Comparison of ENCODE assay signal across 31 cellular contexts in the genomic region with DNA sequence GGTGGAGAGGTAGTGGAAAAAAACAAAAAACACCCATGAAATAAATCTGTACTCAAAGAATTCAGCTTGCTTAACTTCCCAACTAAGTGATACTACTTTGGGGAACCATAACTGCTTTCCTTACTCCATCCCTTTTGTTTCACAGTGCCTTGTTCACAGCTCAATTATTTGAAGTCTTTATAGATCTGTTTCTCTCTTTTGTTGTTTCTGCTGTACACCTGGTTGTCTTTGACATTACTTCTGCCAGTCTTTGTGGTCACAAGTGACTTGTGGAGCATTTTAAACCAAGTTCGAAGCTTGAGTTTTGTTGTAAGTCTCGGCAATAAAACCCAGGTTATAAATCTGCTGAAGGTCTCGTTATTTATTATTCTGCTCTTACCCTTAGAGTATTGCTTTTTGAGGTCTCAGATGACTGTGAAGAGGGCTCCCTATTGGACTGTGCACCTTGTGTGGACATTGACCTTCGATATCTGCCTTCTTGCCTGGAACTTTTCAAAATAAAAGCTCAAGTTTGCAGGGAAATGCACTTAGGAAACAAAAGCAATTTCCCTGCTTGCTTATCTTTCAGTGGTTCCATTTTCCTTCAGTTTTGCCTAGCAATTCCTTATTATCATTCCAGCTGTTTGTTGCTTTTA. TPM values are rescaled to one million over a fixed set of nuclear protein-coding genes. Genes with fewer than 3 reads are reported as not detected.
DNase-seq lines count a peak whose midpoint lies in the region; ATAC-seq, FAIRE-seq and TF ChIP-seq lines count a peak whose summit lies in the region.
"Had no signal": no experiment of that assay in that cellular context is flagged by ENCODE, and none has a peak within 500 bp of the region (broad histone marks: within the 10 kb centered on the region; RNA-seq: fewer than 3 reads in every experiment).

No MANE protein-coding gene starts in this region.

- POLR2A ChIA-PET in HEK293T (lab: Yijun Ruan, JAX) = no interaction called here

- H3K27ac Mint-ChIP-seq in stimulated activated effector memory CD8-positive, alpha-beta T cell treated with anti-CD3 and anti-CD28 coated beads, Interleukin-12 subunit alpha, Interleukin-12 subunit beta, amount 100 ng/mL, for 72 hours = no peak overlapping the region
- H3K27ac Mint-ChIP-seq: activated CD4-positive, alpha-beta memory T cell treated with anti-CD3 and anti-CD28 coated beads for 36 hours; activated T-helper 17 cell treated with anti-CD3 and anti-CD28 coated beads, Interleukin-2, amount 50 U/mL, for 72 hours had no signal

- no peak overlapping the region for H3K4me3 ChIP-seq in pancreas
- H3K4me3 ChIP-seq: BLaER1 treated with 17β-estradiol and CSF1 and Interleukin-3, amounts not matched to agents 10 nM and 100 nM; breast epithelium; right atrium auricular region had no signal

- H3K9me3 Mint-ChIP-seq in stimulated activated effector memory CD8-positive, alpha-beta T cell treated with anti-CD3 and anti-CD28 coated beads, Interleukin-12 subunit alpha, Interleukin-12 subunit beta, amount 100 ng/mL, for 72 hours = no peaks in the 10 kb centered on the region
- H3K9me3 Mint-ChIP-seq: activated CD4-positive, alpha-beta memory T cell treated with anti-CD3 and anti-CD28 coated beads for 36 hours; activated T-helper 17 cell treated with anti-CD3 and anti-CD28 coated beads, Interleukin-2, amount 50 U/mL, for 72 hours had no signal

- no peak for FAIRE-seq in pancreas (lab: Jason Lieb, UNC)
- FAIRE-seq: colon, urothelium cell line had no signal

- 13 to 16% methylated on average over 4 of the region's 4 CpGs for WGBS in pancreas, 2 donors

- TF ChIP-seq CTCF in pancreas (IDR thresholded peaks at IDR 0.05) = no peak

- intact Hi-C loops in pancreas (cut with DNase I) = no loop called here

- no peaks in the 10 kb centered on the region for H3K4me1 Mint-ChIP-seq in stimulated activated effector memory CD8-positive, alpha-beta T cell treated with anti-CD3 and anti-CD28 coated beads, Interleukin-12 subunit alpha, Interleukin-12 subunit beta, amount 100 ng/mL, for 72 hours
- H3K4me1 Mint-ChIP-seq: activated T-helper 17 cell treated with anti-CD3 and anti-CD28 coated beads, Interleukin-2, amount 50 U/mL, for 72 hours had no signal

- CTCF ChIA-PET in HEK293T (lab: Yijun Ruan, JAX) = no interaction called here

- no peaks in the 10 kb centered on the region for H3K36me3 Mint-ChIP-seq in stimulated activated effector memory CD8-positive, alpha-beta T cell treated with anti-CD3 and anti-CD28 coated beads, Interleukin-12 subunit alpha, Interleukin-12 subunit beta, amount 100 ng/mL, for 72 hours
- H3K36me3 Mint-ChIP-seq: activated CD4-positive, alpha-beta memory T cell treated with anti-CD3 and anti-CD28 coated beads for 36 hours had no signal

- no peaks in the 10 kb centered on the region for H3K27me3 ChIP-seq in pancreas
- H3K27me3 ChIP-seq: BLaER1 treated with 17β-estradiol and CSF1 and Interleukin-3, amounts not matched to agents 10 nM and 100 nM; breast epithelium; right atrium auricular region had no signal

- no peak overlapping the region for H3K4me3 Mint-ChIP-seq in stimulated activated effector memory CD8-positive, alpha-beta T cell treated with anti-CD3 and anti-CD28 coated beads, Interleukin-12 subunit alpha, Interleukin-12 subunit beta, amount 100 ng/mL, for 72 hours
- H3K4me3 Mint-ChIP-seq: activated CD4-positive, alpha-beta memory T cell treated with anti-CD3 and anti-CD28 coated beads for 36 hours; activated T-helper 17 cell treated with anti-CD3 and anti-CD28 coated beads, Interleukin-2, amount 50 U/mL, for 72 hours had no signal

- no peaks in the 10 kb centered on the region for H3K36me3 ChIP-seq in pancreas
- H3K36me3 ChIP-seq: BLaER1 treated with 17β-estradiol and CSF1 and Interleukin-3, amounts not matched to agents 10 nM and 100 nM; breast epithelium; right atrium auricular region had no signal

- no peaks in the 10 kb centered on the region for H3K9me3 ChIP-seq in pancreas
- H3K9me3 ChIP-seq: BLaER1 treated with 17β-estradiol and CSF1 and Interleukin-3, amounts not matched to agents 10 nM and 100 nM; breast epithelium; right atrium auricular region had no signal

- ATAC-seq in pancreas = peak; percentile 91 to 97 (median 95)
- ATAC-seq in GM19452 (IDR thresholded peaks at IDR 0.05; ENCODE audit: unreplicated experiment) = no peak
- no peak for ATAC-seq in stimulated activated effector memory CD8-positive, alpha-beta T cell treated with anti-CD3 and anti-CD28 coated beads, Interleukin-12 subunit alpha, Interleukin-12 subunit beta, amount 100 ng/mL, for 72 hours
- ATAC-seq: activated T-helper 17 cell treated with anti-CD3 and anti-CD28 coated beads, Interleukin-2, amount 50 U/mL, for 72 hours; Panc1 had no signal

- peak overlapping the region in 1 of 4 donors; percentile 29 for H3K27ac ChIP-seq in pancreas
- H3K27ac ChIP-seq: BLaER1 treated with 17β-estradiol and CSF1 and Interleukin-3, amounts not matched to agents 10 nM and 100 nM; breast epithelium; epithelial cell of prostate; right atrium auricular region had no signal

- DNase-seq in HEK293T (ENCODE audit: extremely low spot score) (no peak), NCI-H510A treated with DMSO at 0.1 percent for 48 hours (lab: John Stamatoyannopoulos, UW) (peak; percentile 46), left kidney (ENCODE audit: low read depth, low spot score) (peak; percentile 93), pancreas (peak in 3 of 6 donors; percentile 15 to 34 (median 21)), pons (ENCODE audit: low spot score) (no peak)
- no peak for DNase-seq in stimulated activated CD4-positive, alpha-beta T cell treated with anti-CD3 and anti-CD28 coated beads, Interleukin-15, amount 100 ng/mL, for 24 hours
- DNase-seq in stimulated activated effector memory CD8-positive, alpha-beta T cell treated with anti-CD3 and anti-CD28 coated beads, Interleukin-12 subunit alpha, Interleukin-12 subunit beta, amount 100 ng/mL, for 72 hours (ENCODE audit: low spot score in 2 of 2) = no peak
- DNase-seq: activated CD4-positive, alpha-beta memory T cell treated with anti-CD3 and anti-CD28 coated beads for 36 hours; activated CD4-positive, CD25-positive, alpha-beta regulatory T cell; activated naive CD4-positive, alpha-beta T cell treated with anti-CD3 and anti-CD28 coated beads, Interleukin-2, amount 50 U/mL, for 16 hours; amniotic stem cell; COR-L47; effector CD8-positive, alpha-beta T cell; HCEC 1CT; kidney glomerular epithelial cell; NCI-H1694 treated with DMSO at 0.1 percent for 48 hours; occipital lobe; stimulated activated CD4-positive, alpha-beta T cell treated with anti-CD3 and anti-CD28 coated beads, Interleukin-12 subunit alpha, Interleukin-12 subunit beta, amount 100 ng/mL, for 4 hours; stimulated activated CD4-positive, alpha-beta T cell treated with anti-CD3 and anti-CD28 coated beads, Interleukin-4, amount 100 ng/mL, for 4 hours; stimulated activated naive CD4-positive, alpha-beta T cell; SW 1271; T1000 had no signal

- no peaks in the 10 kb centered on the region for H3K4me1 ChIP-seq in pancreas
- H3K4me1 ChIP-seq: BLaER1 treated with 17β-estradiol and CSF1 and Interleukin-3, amounts not matched to agents 10 nM and 100 nM; breast epithelium had no signal

TF ChIP-seq in HEK293T, 16 proteins besides CTCF, POLR2A, EP300 and RAD21:
- TF ChIP-seq, protein P1, sequence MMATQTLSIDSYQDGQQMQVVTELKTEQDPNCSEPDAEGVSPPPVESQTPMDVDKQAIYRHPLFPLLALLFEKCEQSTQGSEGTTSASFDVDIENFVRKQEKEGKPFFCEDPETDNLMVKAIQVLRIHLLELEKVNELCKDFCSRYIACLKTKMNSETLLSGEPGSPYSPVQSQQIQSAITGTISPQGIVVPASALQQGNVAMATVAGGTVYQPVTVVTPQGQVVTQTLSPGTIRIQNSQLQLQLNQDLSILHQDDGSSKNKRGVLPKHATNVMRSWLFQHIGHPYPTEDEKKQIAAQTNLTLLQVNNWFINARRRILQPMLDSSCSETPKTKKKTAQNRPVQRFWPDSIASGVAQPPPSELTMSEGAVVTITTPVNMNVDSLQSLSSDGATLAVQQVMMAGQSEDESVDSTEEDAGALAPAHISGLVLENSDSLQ (IDR thresholded peaks at IDR 0.05) = peak; percentile 46; the same call in 1 of the 2 replicates
- no peak for TF ChIP-seq ZNF384 (IDR thresholded peaks at IDR 0.05)

RNA-seq across cellular contexts. Expression of gene ANK2, which starts 59.8 kb away (rescaled TPM):
- total RNA-seq in pancreas = 1 to 10 TPM; 1.3 to 4.2 (median 3.0) TPM
- 1 to 10 TPM; 1.0 to 3.1 TPM for polyA plus RNA-seq in pancreas

Comparison
In these comparisons a context has a peak if more than half of its experiments do, and no peak if none do; other contexts are left out.
1. DNase-seq: peak in NCI-H510A treated with DMSO at 0.1 percent for 48 hours (single experiment) and left kidney (single experiment); none in HEK293T (single experiment), stimulated activated CD4-positive, alpha-beta T cell treated with anti-CD3 and anti-CD28 coated beads, Interleukin-15, amount 100 ng/mL, for 24 hours (single experiment), stimulated activated effector memory CD8-positive, alpha-beta T cell treated with anti-CD3 and anti-CD28 coated beads, Interleukin-12 subunit alpha, Interleukin-12 subunit beta, amount 100 ng/mL, for 72 hours (0 of 2) and pons (single experiment).
2. ATAC-seq: peak in pancreas (4 of 4); none in GM19452 (single experiment) and stimulated activated effector memory CD8-positive, alpha-beta T cell treated with anti-CD3 and anti-CD28 coated beads, Interleukin-12 subunit alpha, Interleukin-12 subunit beta, amount 100 ng/mL, for 72 hours (single experiment).